ENCODE assay signal across 28 cellular contexts in genomic region chr17:9166678-9167077, GRCh38.
"Had no signal": no experiment of that assay in that cellular context is flagged by ENCODE, and none has a peak within 500 bp of the region (broad histone marks: within the 10 kb centered on the region; RNA-seq: fewer than 3 reads in every experiment).

No MANE protein-coding gene starts in this region.

- H3K27ac ChIP-seq: dorsolateral prefrontal cortex, epithelial cell of prostate, foreskin keratinocyte, gastroesophageal sphincter, heart left ventricle, hepatocyte, ovary, psoas muscle, skin epidermis, spleen, suprapubic skin had no signal

- H3K9me3 ChIP-seq: gastroesophageal sphincter, heart left ventricle, mucosa of descending colon, ovary, psoas muscle, spleen, suprapubic skin had no signal

- H3K4me1 Mint-ChIP-seq: naive thymus-derived CD8-positive, alpha-beta T cell had no signal

- ATAC-seq: esophagus mucosa; foreskin keratinocyte; gastroesophageal sphincter; heart left ventricle; left ventricle myocardium superior; mucosa of descending colon; naive thymus-derived CD8-positive, alpha-beta T cell; psoas muscle; right cardiac atrium; stimulated activated naive B cell treated with anti-CD40 and anti-IgM and Interleukin-4, amounts not matched to agents 10 μg/mL and 1 μg/mL and 100 μg/mL, for 72 hours had no signal

- H3K9me3 Mint-ChIP-seq: stimulated activated naive CD8-positive, alpha-beta T cell treated with anti-CD3 and anti-CD28 coated beads, Interleukin-15, Interleukin-2, amounts not matched to agents 100 ng/mL and 50 ng/mL, for 24 hours had no signal

- H3K4me1 ChIP-seq: foreskin keratinocyte, psoas muscle, spleen had no signal

- H3K4me3 ChIP-seq: dorsolateral prefrontal cortex, gastroesophageal sphincter, heart left ventricle, hepatocyte, lung, mucosa of descending colon, ovary, psoas muscle, skin epidermis, spleen, suprapubic skin had no signal

- H3K36me3 Mint-ChIP-seq: naive thymus-derived CD8-positive, alpha-beta T cell had no signal

- H3K27me3 ChIP-seq: foreskin keratinocyte, gastroesophageal sphincter, heart left ventricle, hepatocyte, ovary, suprapubic skin had no signal

- H3K36me3 ChIP-seq: heart left ventricle, ovary, spleen, suprapubic skin had no signal

- H3K27ac Mint-ChIP-seq: memory B cell; naive thymus-derived CD8-positive, alpha-beta T cell; nephron progenitor cell; stimulated activated naive B cell treated with anti-CD40 and anti-IgM and Interleukin-4, amounts not matched to agents 10 μg/mL and 1 μg/mL and 100 μg/mL, for 72 hours; stimulated activated naive CD8-positive, alpha-beta T cell treated with anti-CD3 and anti-CD28 coated beads, Interleukin-15, Interleukin-2, amounts not matched to agents 100 ng/mL and 50 ng/mL, for 24 hours had no signal

- DNase-seq: central memory CD4-positive, alpha-beta T cell; dorsolateral prefrontal cortex; effector CD4-positive, alpha-beta T cell; foreskin keratinocyte; heart left ventricle; kidney; left ventricle myocardium superior; mucosa of descending colon; naive thymus-derived CD8-positive, alpha-beta T cell; nephron progenitor cell; nucleus accumbens; ovary; posterior cingulate gyrus; psoas muscle; right cardiac atrium; spleen; stimulated activated CD4-positive, alpha-beta T cell treated with anti-CD3 and anti-CD28 coated beads, Interleukin-4, amount 100 ng/mL, for 4 hours; stimulated activated naive B cell treated with anti-CD40 and anti-IgM and Interleukin-4, amounts not matched to agents 10 μg/mL and 1 μg/mL and 100 μg/mL, for 72 hours; trophoblast cell had no signal

- H3K4me3 Mint-ChIP-seq: memory B cell; naive thymus-derived CD8-positive, alpha-beta T cell; nephron progenitor cell; stimulated activated naive B cell treated with anti-CD40 and anti-IgM and Interleukin-4, amounts not matched to agents 10 μg/mL and 1 μg/mL and 100 μg/mL, for 72 hours; stimulated activated naive CD8-positive, alpha-beta T cell treated with anti-CD3 and anti-CD28 coated beads, Interleukin-15, Interleukin-2, amounts not matched to agents 100 ng/mL and 50 ng/mL, for 24 hours had no signal
